1 cellular context compared by ENCODE assay signal in the genomic region with DNA sequence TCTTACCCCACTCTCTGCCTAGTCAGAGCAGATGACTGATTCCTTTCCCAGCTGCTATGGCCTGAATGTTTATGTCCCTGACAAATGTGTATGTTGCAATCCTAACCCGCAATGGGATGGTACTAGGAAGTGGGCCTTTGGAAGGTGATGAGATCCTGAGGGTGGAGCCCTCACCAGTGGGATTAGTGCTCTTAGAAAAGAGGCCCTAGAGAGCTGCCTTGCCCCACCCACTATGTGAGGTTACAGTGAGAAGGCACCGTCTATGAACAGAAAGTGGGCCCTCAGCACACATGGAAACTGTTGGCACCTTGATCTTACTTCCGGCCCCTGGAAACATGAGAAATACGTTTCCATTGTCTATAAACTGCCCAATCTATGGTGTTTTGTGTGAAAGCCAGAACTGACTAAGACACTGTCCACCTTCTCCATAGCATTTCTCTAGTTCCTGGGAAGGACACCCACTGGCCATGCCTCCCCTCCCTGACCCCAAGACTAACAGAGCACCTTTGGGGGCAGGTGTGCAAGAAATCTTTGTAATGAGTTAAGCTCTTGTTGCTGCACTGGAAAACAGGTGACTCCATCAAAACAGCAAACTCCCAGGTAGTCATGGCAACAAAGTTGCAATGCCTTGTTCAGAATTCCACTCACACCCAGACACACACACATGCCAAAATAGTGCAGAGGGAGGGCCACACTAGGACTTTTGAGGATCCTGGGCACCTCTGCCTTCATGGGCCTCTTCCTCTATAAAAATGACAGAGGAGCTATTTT.
TF ChIP-seq lines count a peak whose summit lies in the region.

No MANE protein-coding gene starts in this region.

TF ChIP-seq in SK-N-SH treated with all-trans-retinoic acid at 6 μM for 48 hours, 23 proteins besides CTCF, POLR2A, EP300 and RAD21 (continued from another document):
- TF ChIP-seq, protein P1, sequence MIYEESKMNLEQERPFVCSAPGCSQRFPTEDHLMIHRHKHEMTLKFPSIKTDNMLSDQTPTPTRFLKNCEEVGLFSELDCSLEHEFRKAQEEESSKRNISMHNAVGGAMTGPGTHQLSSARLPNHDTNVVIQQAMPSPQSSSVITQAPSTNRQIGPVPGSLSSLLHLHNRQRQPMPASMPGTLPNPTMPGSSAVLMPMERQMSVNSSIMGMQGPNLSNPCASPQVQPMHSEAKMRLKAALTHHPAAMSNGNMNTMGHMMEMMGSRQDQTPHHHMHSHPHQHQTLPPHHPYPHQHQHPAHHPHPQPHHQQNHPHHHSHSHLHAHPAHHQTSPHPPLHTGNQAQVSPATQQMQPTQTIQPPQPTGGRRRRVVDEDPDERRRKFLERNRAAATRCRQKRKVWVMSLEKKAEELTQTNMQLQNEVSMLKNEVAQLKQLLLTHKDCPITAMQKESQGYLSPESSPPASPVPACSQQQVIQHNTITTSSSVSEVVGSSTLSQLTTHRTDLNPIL (CRISPR knock-in tag; IDR thresholded peaks at IDR 0.05; ENCODE audit: low read depth): no peak
- no peak for TF ChIP-seq ZFP3 (CRISPR knock-in tag; IDR thresholded peaks at IDR 0.05)
- no peak for TF ChIP-seq GLIS3 (CRISPR knock-in tag; IDR thresholded peaks at IDR 0.05)
- TF ChIP-seq ZFP30 (CRISPR knock-in tag; IDR thresholded peaks at IDR 0.05): no peak
- no peak for TF ChIP-seq ZNF8 (CRISPR knock-in tag; IDR thresholded peaks at IDR 0.05)
- no peak for TF ChIP-seq ESRRG (CRISPR knock-in tag; IDR thresholded peaks at IDR 0.05)
- TF ChIP-seq, protein P2, sequence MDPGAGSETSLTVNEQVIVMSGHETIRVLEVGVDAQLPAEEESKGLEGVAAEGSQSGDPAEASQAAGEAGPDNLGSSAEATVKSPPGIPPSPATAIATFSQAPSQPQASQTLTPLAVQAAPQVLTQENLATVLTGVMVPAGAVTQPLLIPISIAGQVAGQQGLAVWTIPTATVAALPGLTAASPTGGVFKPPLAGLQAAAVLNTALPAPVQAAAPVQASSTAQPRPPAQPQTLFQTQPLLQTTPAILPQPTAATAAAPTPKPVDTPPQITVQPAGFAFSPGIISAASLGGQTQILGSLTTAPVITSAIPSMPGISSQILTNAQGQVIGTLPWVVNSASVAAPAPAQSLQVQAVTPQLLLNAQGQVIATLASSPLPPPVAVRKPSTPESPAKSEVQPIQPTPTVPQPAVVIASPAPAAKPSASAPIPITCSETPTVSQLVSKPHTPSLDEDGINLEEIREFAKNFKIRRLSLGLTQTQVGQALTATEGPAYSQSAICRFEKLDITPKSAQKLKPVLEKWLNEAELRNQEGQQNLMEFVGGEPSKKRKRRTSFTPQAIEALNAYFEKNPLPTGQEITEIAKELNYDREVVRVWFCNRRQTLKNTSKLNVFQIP (CRISPR knock-in tag; IDR thresholded peaks at IDR 0.05; ENCODE audit: borderline replicate concordance, low read depth): no peak
- TF ChIP-seq, protein P3, sequence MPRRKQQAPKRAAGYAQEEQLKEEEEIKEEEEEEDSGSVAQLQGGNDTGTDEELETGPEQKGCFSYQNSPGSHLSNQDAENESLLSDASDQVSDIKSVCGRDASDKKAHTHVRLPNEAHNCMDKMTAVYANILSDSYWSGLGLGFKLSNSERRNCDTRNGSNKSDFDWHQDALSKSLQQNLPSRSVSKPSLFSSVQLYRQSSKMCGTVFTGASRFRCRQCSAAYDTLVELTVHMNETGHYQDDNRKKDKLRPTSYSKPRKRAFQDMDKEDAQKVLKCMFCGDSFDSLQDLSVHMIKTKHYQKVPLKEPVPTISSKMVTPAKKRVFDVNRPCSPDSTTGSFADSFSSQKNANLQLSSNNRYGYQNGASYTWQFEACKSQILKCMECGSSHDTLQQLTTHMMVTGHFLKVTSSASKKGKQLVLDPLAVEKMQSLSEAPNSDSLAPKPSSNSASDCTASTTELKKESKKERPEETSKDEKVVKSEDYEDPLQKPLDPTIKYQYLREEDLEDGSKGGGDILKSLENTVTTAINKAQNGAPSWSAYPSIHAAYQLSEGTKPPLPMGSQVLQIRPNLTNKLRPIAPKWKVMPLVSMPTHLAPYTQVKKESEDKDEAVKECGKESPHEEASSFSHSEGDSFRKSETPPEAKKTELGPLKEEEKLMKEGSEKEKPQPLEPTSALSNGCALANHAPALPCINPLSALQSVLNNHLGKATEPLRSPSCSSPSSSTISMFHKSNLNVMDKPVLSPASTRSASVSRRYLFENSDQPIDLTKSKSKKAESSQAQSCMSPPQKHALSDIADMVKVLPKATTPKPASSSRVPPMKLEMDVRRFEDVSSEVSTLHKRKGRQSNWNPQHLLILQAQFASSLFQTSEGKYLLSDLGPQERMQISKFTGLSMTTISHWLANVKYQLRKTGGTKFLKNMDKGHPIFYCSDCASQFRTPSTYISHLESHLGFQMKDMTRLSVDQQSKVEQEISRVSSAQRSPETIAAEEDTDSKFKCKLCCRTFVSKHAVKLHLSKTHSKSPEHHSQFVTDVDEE (CRISPR knock-in tag; IDR thresholded peaks at IDR 0.05): no peak
- no peak for TF ChIP-seq TOX (CRISPR knock-in tag; IDR thresholded peaks at IDR 0.05; ENCODE audit: borderline replicate concordance)
- TF ChIP-seq ZC3H10 (CRISPR knock-in tag; IDR thresholded peaks at IDR 0.05): no peak
- TF ChIP-seq, protein P4, sequence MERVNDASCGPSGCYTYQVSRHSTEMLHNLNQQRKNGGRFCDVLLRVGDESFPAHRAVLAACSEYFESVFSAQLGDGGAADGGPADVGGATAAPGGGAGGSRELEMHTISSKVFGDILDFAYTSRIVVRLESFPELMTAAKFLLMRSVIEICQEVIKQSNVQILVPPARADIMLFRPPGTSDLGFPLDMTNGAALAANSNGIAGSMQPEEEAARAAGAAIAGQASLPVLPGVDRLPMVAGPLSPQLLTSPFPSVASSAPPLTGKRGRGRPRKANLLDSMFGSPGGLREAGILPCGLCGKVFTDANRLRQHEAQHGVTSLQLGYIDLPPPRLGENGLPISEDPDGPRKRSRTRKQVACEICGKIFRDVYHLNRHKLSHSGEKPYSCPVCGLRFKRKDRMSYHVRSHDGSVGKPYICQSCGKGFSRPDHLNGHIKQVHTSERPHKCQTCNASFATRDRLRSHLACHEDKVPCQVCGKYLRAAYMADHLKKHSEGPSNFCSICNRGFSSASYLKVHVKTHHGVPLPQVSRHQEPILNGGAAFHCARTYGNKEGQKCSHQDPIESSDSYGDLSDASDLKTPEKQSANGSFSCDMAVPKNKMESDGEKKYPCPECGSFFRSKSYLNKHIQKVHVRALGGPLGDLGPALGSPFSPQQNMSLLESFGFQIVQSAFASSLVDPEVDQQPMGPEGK (CRISPR knock-in tag; IDR thresholded peaks at IDR 0.05; ENCODE audit: borderline replicate concordance): no peak
- no peak for TF ChIP-seq SNAI2 (CRISPR knock-in tag; IDR thresholded peaks at IDR 0.05)
